ENCODE assay signal across 1 cellular context in genomic region chrX:1899841-1900240, GRCh38.
TF ChIP-seq lines count a peak whose summit lies in the region.

No MANE protein-coding gene starts in this region.

TF ChIP-seq in GM23338, 12 proteins besides CTCF, POLR2A, EP300 and RAD21:
- no peak for TF ChIP-seq REST (IDR thresholded peaks at IDR 0.05; ENCODE audit: unreplicated experiment)
- no peak for TF ChIP-seq JUNB (IDR thresholded peaks at IDR 0.05; ENCODE audit: unreplicated experiment)
- TF ChIP-seq EZH2phosphoT487 (IDR thresholded peaks at IDR 0.05; ENCODE audit: unreplicated experiment): no peak
- TF ChIP-seq CREB1 (CRISPR knock-in tag; IDR thresholded peaks at IDR 0.05; ENCODE audit: low read depth): no peak
- no peak for TF ChIP-seq EZH2 (IDR thresholded peaks at IDR 0.05; ENCODE audit: low read depth, unreplicated experiment)
- no peak for TF ChIP-seq POLR2AphosphoS5 (IDR thresholded peaks at IDR 0.05; ENCODE audit: low read depth)
- TF ChIP-seq ETS1 (IDR thresholded peaks at IDR 0.05): no peak
- TF ChIP-seq ZNF331 (CRISPR knock-in tag; IDR thresholded peaks at IDR 0.05; ENCODE audit: low read depth): no peak
